In genomic region chr9:117815948-117816347, GRCh38 we compare ENCODE assay signal across 27 cellular contexts.
"Had no signal": no experiment of that assay in that cellular context is flagged by ENCODE, and none has a peak within 500 bp of the region (broad histone marks: within the 10 kb centered on the region; RNA-seq: fewer than 3 reads in every experiment).

No MANE protein-coding gene starts in this region.

- ATAC-seq: activated naive CD8-positive, alpha-beta T cell treated with anti-CD3 and anti-CD28 coated beads, Interleukin-2, amount 50 U/mL, for 24 hours; gastrocnemius medialis; left cardiac atrium; left ventricle myocardium superior; mucosa of descending colon; right lobe of liver had no signal

- DNase-seq: activated CD4-positive, alpha-beta memory T cell treated with anti-CD3 and anti-CD28 coated beads, Interleukin-2, amount 10 ng/mL, durations not matched to agents 7 days and 5 days; activated CD4-positive, alpha-beta T cell treated with anti-CD3 and anti-CD28 coated beads for 1 hour; activated CD4-positive, alpha-beta T cell treated with anti-CD3 and anti-CD28 coated beads, Interleukin-2, amount 10 ng/mL, durations not matched to agents 7 days and 5 days; activated CD8-positive, alpha-beta memory T cell treated with anti-CD3 and anti-CD28 coated beads, Interleukin-2, amount 50 U/mL, for 48 hours; activated naive CD8-positive, alpha-beta T cell treated with anti-CD3 and anti-CD28 coated beads, Interleukin-2, amount 50 U/mL, for 24 hours; activated T-cell treated with anti-CD3 and anti-CD28 coated beads, Interleukin-2, amount 50 U/mL, for 24 hours; amygdala; caudate nucleus; cortex of kidney; erythroblast; gastrocnemius medialis; head of caudate nucleus; hippocampal formation; left cardiac atrium; left ventricle myocardium superior; mucosa of descending colon; ovary; right lobe of liver; stimulated activated CD4-positive, alpha-beta T cell treated with anti-CD3 and anti-CD28 coated beads, Interleukin-12 subunit alpha, Interleukin-12 subunit beta, amount 100 ng/mL, for 4 hours; stimulated activated CD4-positive, alpha-beta T cell treated with anti-CD3 and anti-CD28 coated beads, Interleukin-4, amount 100 ng/mL, for 1 hour; T1000; WERI-Rb-1 had no signal

- H3K36me3 ChIP-seq: gastrocnemius medialis, ovary, right lobe of liver, tibial nerve, WERI-Rb-1 had no signal

- H3K27me3 ChIP-seq: gastrocnemius medialis, ovary, right lobe of liver, tibial nerve had no signal

- H3K4me3 ChIP-seq: gastrocnemius medialis, mucosa of descending colon, ovary, right lobe of liver, tibial nerve had no signal

- H3K36me3 Mint-ChIP-seq: activated naive CD4-positive, alpha-beta T cell treated with anti-CD3 and anti-CD28 coated beads, Interleukin-2, amount 50 U/mL, for 24 hours had no signal

- H3K4me3 Mint-ChIP-seq: activated CD4-positive, alpha-beta memory T cell treated with anti-CD3 and anti-CD28 coated beads, Interleukin-2, amount 10 ng/mL, durations not matched to agents 7 days and 5 days; activated CD4-positive, alpha-beta T cell treated with anti-CD3 and anti-CD28 coated beads, Interleukin-2, amount 10 ng/mL, durations not matched to agents 7 days and 5 days; activated naive CD4-positive, alpha-beta T cell treated with anti-CD3 and anti-CD28 coated beads, Interleukin-2, amount 50 U/mL, for 24 hours; activated naive CD8-positive, alpha-beta T cell treated with anti-CD3 and anti-CD28 coated beads, Interleukin-2, amount 50 U/mL, for 24 hours; activated T-cell treated with anti-CD3 and anti-CD28 coated beads, Interleukin-2, amount 50 U/mL, for 24 hours; effector memory CD8-positive, alpha-beta T cell had no signal

- H3K27ac ChIP-seq: gastrocnemius medialis, ovary, right lobe of liver, tibial nerve, WERI-Rb-1 had no signal

- H3K4me1 ChIP-seq: gastrocnemius medialis, right lobe of liver, tibial nerve had no signal

- H3K27ac Mint-ChIP-seq: activated CD4-positive, alpha-beta memory T cell treated with anti-CD3 and anti-CD28 coated beads, Interleukin-2, amount 10 ng/mL, durations not matched to agents 7 days and 5 days; activated CD4-positive, alpha-beta T cell treated with anti-CD3 and anti-CD28 coated beads, Interleukin-2, amount 10 ng/mL, durations not matched to agents 7 days and 5 days; activated naive CD4-positive, alpha-beta T cell treated with anti-CD3 and anti-CD28 coated beads, Interleukin-2, amount 50 U/mL, for 24 hours; activated naive CD8-positive, alpha-beta T cell treated with anti-CD3 and anti-CD28 coated beads, Interleukin-2, amount 50 U/mL, for 24 hours; activated T-cell treated with anti-CD3 and anti-CD28 coated beads, Interleukin-2, amount 50 U/mL, for 24 hours; activated T-helper 2 cell treated with anti-CD3 and anti-CD28 coated beads, Interferon-gamma antibody, Interleukin-2, Interleukin-4, amounts not matched to agents 10 μg/mL and 5 μg/mL and 100 μg/mL, durations not matched to agents 14 hours and 24 hours and 36 hours; progenitor cell of endocrine pancreas had no signal

- H3K9me3 Mint-ChIP-seq: activated CD4-positive, alpha-beta memory T cell treated with anti-CD3 and anti-CD28 coated beads, Interleukin-2, amount 10 ng/mL, durations not matched to agents 7 days and 5 days; activated CD4-positive, alpha-beta T cell treated with anti-CD3 and anti-CD28 coated beads, Interleukin-2, amount 10 ng/mL, durations not matched to agents 7 days and 5 days; activated naive CD4-positive, alpha-beta T cell treated with anti-CD3 and anti-CD28 coated beads, Interleukin-2, amount 50 U/mL, for 24 hours; activated naive CD8-positive, alpha-beta T cell treated with anti-CD3 and anti-CD28 coated beads, Interleukin-2, amount 50 U/mL, for 24 hours; activated T-cell treated with anti-CD3 and anti-CD28 coated beads, Interleukin-2, amount 50 U/mL, for 24 hours; activated T-helper 2 cell treated with anti-CD3 and anti-CD28 coated beads, Interferon-gamma antibody, Interleukin-2, Interleukin-4, amounts not matched to agents 10 μg/mL and 5 μg/mL and 100 μg/mL, durations not matched to agents 14 hours and 24 hours and 36 hours; effector memory CD8-positive, alpha-beta T cell had no signal

- H3K9me3 ChIP-seq: gastrocnemius medialis, mucosa of descending colon, ovary, right lobe of liver, tibial nerve had no signal
